ENCODE assay signal across 12 cellular contexts in genomic region chr16:1333854-1334719, GRCh38. TPM values are rescaled to one million over a fixed set of nuclear protein-coding genes. Genes with fewer than 3 reads are reported as not detected.
DNase-seq lines count a peak whose midpoint lies in the region; ATAC-seq and TF ChIP-seq lines count a peak whose summit lies in the region.
"Had no signal": no experiment of that assay in that cellular context is flagged by ENCODE, and none has a peak within 500 bp of the region (broad histone marks: within the 10 kb centered on the region; RNA-seq: fewer than 3 reads in every experiment).

No MANE protein-coding gene starts in this region.

- H3K27ac ChIP-seq in 22Rv1 = peak overlapping the region; percentile 83
- H3K27ac ChIP-seq in HUES64 (ENCODE audit: low read depth, low read length) = no peak overlapping the region
- no peak overlapping the region for H3K27ac ChIP-seq in effector memory CD4-positive, alpha-beta T cell (ENCODE audit: insufficient read depth, low read length, poor library complexity, severe bottlenecking)

- ATAC-seq in GM21515 (IDR thresholded peaks at IDR 0.05; ENCODE audit: unreplicated experiment) = no peak
- no peak for ATAC-seq in HG02571 (IDR thresholded peaks at IDR 0.05; ENCODE audit: unreplicated experiment)

- peak overlapping the region; percentile 28 for H3K4me3 Mint-ChIP-seq in nephron progenitor cell
- H3K4me3 Mint-ChIP-seq: activated T-helper 17 cell treated with anti-CD3 and anti-CD28 coated beads, Interleukin-2, amount 50 U/mL, for 72 hours had no signal

- no peak overlapping the region for H3K27ac Mint-ChIP-seq in nephron progenitor cell
- H3K27ac Mint-ChIP-seq: activated T-helper 17 cell treated with anti-CD3 and anti-CD28 coated beads, Interleukin-2, amount 50 U/mL, for 72 hours; stimulated activated naive CD8-positive, alpha-beta T cell treated with anti-CD3 and anti-CD28 coated beads, Interleukin-15, amount 100 ng/mL, for 72 hours had no signal

- TF ChIP-seq CTCF in 22Rv1 (IDR thresholded peaks at IDR 0.05) (no peak), nephron progenitor cell (IDR thresholded peaks at IDR 0.05) (no peak)

- no peaks in the 10 kb centered on the region for H3K9me3 ChIP-seq in HUES64 (ENCODE audit: insufficient read depth, low read depth, low read length)
- H3K9me3 ChIP-seq in effector memory CD4-positive, alpha-beta T cell (ENCODE audit: control insufficient read depth, low read length) = no peaks in the 10 kb centered on the region

- WGBS in HUES64 = 4% methylated on average over 78 of the region's 78 CpGs

- H3K27me3 Mint-ChIP-seq in nephron progenitor cell (ENCODE audit: low read depth, poor library complexity) = peaks cover 68% of the 10 kb centered on the region
- H3K27me3 Mint-ChIP-seq: activated T-helper 17 cell treated with anti-CD3 and anti-CD28 coated beads, Interleukin-2, amount 50 U/mL, for 72 hours had no signal

- H3K9me3 Mint-ChIP-seq in nephron progenitor cell = no peaks in the 10 kb centered on the region
- H3K9me3 Mint-ChIP-seq: activated T-helper 17 cell treated with anti-CD3 and anti-CD28 coated beads, Interleukin-2, amount 50 U/mL, for 72 hours; stimulated activated naive CD8-positive, alpha-beta T cell treated with anti-CD3 and anti-CD28 coated beads, Interleukin-15, amount 100 ng/mL, for 72 hours had no signal

- DNase-seq in effector memory CD4-positive, alpha-beta T cell = no peak
- DNase-seq in nephron progenitor cell (peak; percentile 51), iPS-NIHi11 (ENCODE audit: low spot score) (no peak), DMS79 (lab: John Stamatoyannopoulos, UW) (no peak)
- DNase-seq: kidney glomerular epithelial cell, MG63 had no signal

- peak overlapping the region; percentile 43 for H3K4me3 ChIP-seq in HUES64 (ENCODE audit: low read length)
- H3K4me3 ChIP-seq in effector memory CD4-positive, alpha-beta T cell (ENCODE audit: insufficient read depth, low read depth, low read length, poor library complexity, severe bottlenecking) = peak overlapping the region; percentile 45
- H3K4me3 ChIP-seq: MG63 had no signal

- H3K4me1 Mint-ChIP-seq in nephron progenitor cell = peaks cover 9% of the 10 kb centered on the region
- H3K4me1 Mint-ChIP-seq: activated T-helper 17 cell treated with anti-CD3 and anti-CD28 coated beads, Interleukin-2, amount 50 U/mL, for 72 hours had no signal

- no peak overlapping the region for H3K9ac ChIP-seq in HUES64 (ENCODE audit: low read depth, low read length)

- peaks cover 57% of the 10 kb centered on the region for H3K27me3 ChIP-seq in HUES64 (ENCODE audit: insufficient read depth, low read length)
- H3K27me3 ChIP-seq in effector memory CD4-positive, alpha-beta T cell (replicated peaks; ENCODE audit: control insufficient read depth, insufficient read depth, low read length, poor library complexity, severe bottlenecking) = peaks cover 23% of the 10 kb centered on the region

- H3K4me1 ChIP-seq in HUES64 (ENCODE audit: insufficient read depth, low read length) = peaks cover 6% of the 10 kb centered on the region; the same call in 1 of the 2 replicates
- peaks cover 35% of the 10 kb centered on the region for H3K4me1 ChIP-seq in effector memory CD4-positive, alpha-beta T cell (ENCODE audit: control insufficient read depth, insufficient read depth, low read length, poor library complexity, severe bottlenecking)

- H3K36me3 ChIP-seq in HUES64 (ENCODE audit: insufficient read depth, low read length) = no peaks in the 10 kb centered on the region
- no peaks in the 10 kb centered on the region for H3K36me3 ChIP-seq in effector memory CD4-positive, alpha-beta T cell (ENCODE audit: control insufficient read depth, insufficient read depth, low read length)
- H3K36me3 ChIP-seq: MG63 had no signal

- H3K36me3 Mint-ChIP-seq in nephron progenitor cell (ENCODE audit: low read depth) = no peaks in the 10 kb centered on the region

RNA-seq across cellular contexts. Expression of gene BAIAP3, which starts 0.6 kb away (rescaled TPM):
- 1.7 TPM for polyA plus RNA-seq in HUES64 (2013, experiment 1 of 2)
- polyA plus RNA-seq in HUES64 (2013, experiment 2 of 2) = 4.2 TPM

RNA-seq across cellular contexts. Expression of gene TSR3, which starts 17.6 kb away (rescaled TPM):
- 50.1 TPM for polyA plus RNA-seq in HUES64 (2013, experiment 1 of 2)
- 45.6 TPM for polyA plus RNA-seq in HUES64 (2013, experiment 2 of 2)

RNA-seq across cellular contexts. Expression of gene GNPTG, which starts 17.6 kb away (rescaled TPM):
- polyA plus RNA-seq in HUES64 (2013, experiment 1 of 2) = 14.9 TPM
- polyA plus RNA-seq in HUES64 (2013, experiment 2 of 2) = 14.2 TPM

RNA-seq across cellular contexts. Expression of gene UBE2I, which starts 24.7 kb away (rescaled TPM):
- 181 TPM for polyA plus RNA-seq in HUES64 (2013, experiment 1 of 2)
- 205 TPM for polyA plus RNA-seq in HUES64 (2013, experiment 2 of 2)
